Comparison of ENCODE assay signal across 8 cellular contexts in genomic region chr1:151790071-151790939, GRCh38. TPM values are rescaled to one million over a fixed set of nuclear protein-coding genes. Genes with fewer than 3 reads are reported as not detected.
A peak's percentile ranks its signal among the peaks of the same experiment; 100 is the strongest.
DNase-seq lines count a peak whose midpoint lies in the region; ATAC-seq, FAIRE-seq and TF ChIP-seq lines count a peak whose summit lies in the region.

TSS of gene TDRKH (minus strand) at chr1:151790500. CDS start at chr1:151783022, 7,478 bp downstream.

- H3K4me1 Mint-ChIP-seq in progenitor cell of endocrine pancreas (ENCODE audit: low read depth) = peaks cover 7% of the 10 kb centered on the region

- under 1% methylated on average over 58 of the region's 58 CpGs for WGBS in urinary bladder

- TF ChIP-seq CTCF in left ventricle myocardium inferior (IDR thresholded peaks at IDR 0.05; ENCODE audit: borderline replicate concordance) (peak; percentile 42), progenitor cell of endocrine pancreas (IDR thresholded peaks at IDR 0.05; ENCODE audit: unreplicated experiment) (peak; percentile 43)

- H3K36me3 ChIP-seq in left ventricle myocardium inferior (no peaks in the 10 kb centered on the region), urinary bladder (ENCODE audit: insufficient read depth) (no peaks in the 10 kb centered on the region)

- H3K4me3 Mint-ChIP-seq in progenitor cell of endocrine pancreas (ENCODE audit: low read depth) = peak within 1 kb of the TSS; percentile 86

- peak; percentile 97 for ATAC-seq in HG02852 (IDR thresholded peaks at IDR 0.05; ENCODE audit: unreplicated experiment)

- peak; percentile 99 for FAIRE-seq in GM12892 (lab: Jason Lieb, UNC)

- H3K27ac ChIP-seq in left ventricle myocardium inferior (replicated peaks) (peak within 1 kb of the TSS; percentile 68), urinary bladder (ENCODE audit: low read depth) (no peak within 1 kb of the TSS)

- H3K27ac Mint-ChIP-seq in progenitor cell of endocrine pancreas = peak within 1 kb of the TSS; percentile 96

- no peaks in the 10 kb centered on the region for H3K9me3 Mint-ChIP-seq in progenitor cell of endocrine pancreas (ENCODE audit: low read depth)

- H3K36me3 Mint-ChIP-seq in progenitor cell of endocrine pancreas (ENCODE audit: insufficient read depth) = no peaks in the 10 kb centered on the region

- intact Hi-C loops in T-helper 1 cell treated with Interleukin-12 subunit alpha and Interleukin-12 subunit beta and Interleukin-4 antibody, amounts not matched to agents 30 ng/mL and 1 ng/mL, for 36 hours (cut with micrococcal nuclease) = loop anchor here (1.0 to 5.0 kb wide), 13 partner anchors 27 to 508 kb away; partner anchors contain the start of genes CGN, MRPL9, RFX5 and RIIAD1
- intact Hi-C loops in left ventricle myocardium inferior (cut with micrococcal nuclease) = no loop called here

- peak; percentile 95 for DNase-seq in GM12892 (ENCODE audit: insufficient read length)
- DNase-seq in NCI-H1436 treated with DMSO at 0.1 percent for 48 hours (lab: John Stamatoyannopoulos, UW) = peak; percentile 98
- peak; percentile 99 for DNase-seq in amniotic stem cell (lab: John Stamatoyannopoulos, UW)
- peak; percentile 98 for DNase-seq in left ventricle myocardium inferior
- peak; percentile 95 for DNase-seq in progenitor cell of endocrine pancreas (ENCODE audit: low spot score, unreplicated experiment)

- TF ChIP-seq POLR2A in GM12892 (IDR thresholded peaks at IDR 0.05; ENCODE audit: low read depth, low read length) = peak; percentile 58; the same call in 1 of the 2 replicates

- no peaks in the 10 kb centered on the region for H3K27me3 ChIP-seq in left ventricle myocardium inferior (ENCODE audit: low read depth)

- no peaks in the 10 kb centered on the region for H3K27me3 Mint-ChIP-seq in progenitor cell of endocrine pancreas

- H3K4me1 ChIP-seq in left ventricle myocardium inferior (peaks cover 22% of the 10 kb centered on the region), urinary bladder (ENCODE audit: insufficient read depth) (no peaks in the 10 kb centered on the region)

- no peaks in the 10 kb centered on the region for H3K9me3 ChIP-seq in left ventricle myocardium inferior (replicated peaks)

- H3K4me3 ChIP-seq in left ventricle myocardium inferior = peak within 1 kb of the TSS; percentile 75
- H3K4me3 ChIP-seq in urinary bladder (ENCODE audit: low read depth, low read length) = peak within 1 kb of the TSS; percentile 62

RNA-seq across cellular contexts. Expression of gene TDRKH, which starts in this region (rescaled TPM):
- 6.4 TPM for polyA plus RNA-seq in GM12892 (2012; ENCODE audit: missing spikeins)
- total RNA-seq in T-helper 1 cell treated with Interleukin-12 subunit alpha and Interleukin-12 subunit beta and Interleukin-4 antibody, amounts not matched to agents 30 ng/mL and 1 ng/mL, for 36 hours = 20.3 and 20.8 TPM in 2 replicates
- total RNA-seq in left ventricle myocardium inferior (3.8 TPM), progenitor cell of endocrine pancreas (16.3 and 16.5 TPM in 2 replicates), urinary bladder (4.2 TPM)
- polyA plus RNA-seq in urinary bladder = 3.1 TPM
